In genomic region chr3:185282696-185283373, GRCh38 we compare ENCODE assay signal across 8 cellular contexts. TPM values are rescaled to one million over a fixed set of nuclear protein-coding genes. Genes with fewer than 3 reads are reported as not detected.
DNase-seq lines count a peak whose midpoint lies in the region; ATAC-seq and TF ChIP-seq lines count a peak whose summit lies in the region.

No MANE protein-coding gene starts in this region.

- H3K27ac ChIP-seq in angular gyrus (ENCODE audit: low read depth, low read length) (peak overlapping the region; percentile 23), left ventricle myocardium inferior (replicated peaks) (peak overlapping the region; percentile 61), upper lobe of left lung (peak overlapping the region; percentile 38 to 70 (median 58))

- DNase-seq in GM12865 (ENCODE audit: low read depth), result peak; percentile 96
- DNase-seq in NCI-H146 (lab: John Stamatoyannopoulos, UW), result peak; percentile 98
- DNase-seq in T-helper 1 cell, result peak; percentile 87 to 94 (median 92)
- peak; percentile 96 for DNase-seq in left ventricle myocardium inferior
- DNase-seq in posterior cingulate gyrus, result peak; percentile 95 to 99 (median 98)
- DNase-seq in upper lobe of left lung, result peak; percentile 97

- 3 to 4% methylated on average over 31 to 41 of the region's 41 CpGs for WGBS in upper lobe of left lung, 2 donors

- H3K27me3 ChIP-seq in left ventricle myocardium inferior (ENCODE audit: low read depth), result no peaks in the 10 kb centered on the region
- peaks cover 0 to 2% (median 0%) of the 10 kb centered on the region in 4 donors for H3K27me3 ChIP-seq in upper lobe of left lung

- H3K4me1 ChIP-seq in left ventricle myocardium inferior, result peaks cover 16% of the 10 kb centered on the region
- peaks cover 8 to 16% (median 11%) of the 10 kb centered on the region in 4 donors for H3K4me1 ChIP-seq in upper lobe of left lung

- TF ChIP-seq CTCF in GM12865 (IDR thresholded peaks at IDR 0.05; ENCODE audit: insufficient read depth, low read depth, low read length, missing control alignments) (no peak), left ventricle myocardium inferior (IDR thresholded peaks at IDR 0.05; ENCODE audit: borderline replicate concordance) (no peak), upper lobe of left lung (IDR thresholded peaks at IDR 0.05) (peak in 1 of 6 experiments; percentile 36)

- H3K4me3 ChIP-seq in GM12865 (ENCODE audit: low read depth, low read length) (peak overlapping the region; percentile 82), left ventricle myocardium inferior (peak overlapping the region; percentile 78), upper lobe of left lung (peak overlapping the region; percentile 42 to 84 (median 57))

- peak in 1 of 4 donors; percentile 7 for TF ChIP-seq EP300 in upper lobe of left lung (IDR thresholded peaks at IDR 0.05)

- TF ChIP-seq POLR2A in upper lobe of left lung (IDR thresholded peaks at IDR 0.05), result peak in 2 of 4 donors; percentile 37 to 71

- H3K36me3 ChIP-seq in left ventricle myocardium inferior, result no peaks in the 10 kb centered on the region
- no peaks in the 10 kb centered on the region for H3K36me3 ChIP-seq in upper lobe of left lung

- H3K9me3 ChIP-seq in left ventricle myocardium inferior (replicated peaks) (no peaks in the 10 kb centered on the region), upper lobe of left lung (no peaks in the 10 kb centered on the region)

- intact Hi-C loops in left ventricle myocardium inferior (cut with micrococcal nuclease) (no loop called here), posterior cingulate gyrus (cut with DNase I) (no loop called here)

- peak; percentile 100 for ATAC-seq in HG02759 (IDR thresholded peaks at IDR 0.05; ENCODE audit: unreplicated experiment)
- ATAC-seq in upper lobe of left lung (ENCODE audit: low FRiP score in 2 of 2), result peak; percentile 98 to 99

RNA-seq across cellular contexts. Expression of gene EHHADH, which starts 29.0 kb away (rescaled TPM):
- 20.1 TPM for total RNA-seq in left ventricle myocardium inferior
- 10 to 100 TPM in 2 of 6 donors, 1 to 10 TPM in 4; 3.6 to 14.8 (median 7.6) TPM for total RNA-seq in upper lobe of left lung

Comparison
In these comparisons a context has a peak if more than half of its experiments do, and no peak if none do; other contexts are left out.
1. Peak in every context shown above with its lines: DNase-seq, ATAC-seq, H3K4me3 ChIP-seq and H3K27ac ChIP-seq.